22 cellular contexts compared by ENCODE assay signal in the genomic region with DNA sequence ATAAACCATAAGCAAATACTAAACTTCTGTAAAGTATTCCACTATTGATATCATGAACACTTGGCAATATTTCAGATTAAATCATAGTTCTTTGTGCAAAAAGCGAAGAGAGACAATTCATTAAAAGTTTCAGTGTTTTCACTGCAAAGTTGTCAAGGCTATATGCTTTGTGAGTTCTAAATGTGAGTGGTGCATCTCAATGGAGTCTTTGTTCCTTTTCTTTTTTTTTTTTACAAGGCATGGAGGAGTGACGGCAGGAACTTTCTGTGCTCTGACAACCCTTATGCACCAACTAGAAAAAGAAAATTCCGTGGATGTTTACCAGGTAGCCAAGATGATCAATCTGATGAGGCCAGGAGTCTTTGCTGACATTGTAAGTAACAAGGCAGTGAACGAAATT.
"Had no signal": no experiment of that assay in that cellular context is flagged by ENCODE, and none has a peak within 500 bp of the region (broad histone marks: within the 10 kb centered on the region; RNA-seq: fewer than 3 reads in every experiment).

No MANE protein-coding gene starts in this region.

- DNase-seq: IMR-90, Karpas-422, KG1, MG63, NCI-H1092, NCI-H1105 treated with DMSO at 0.1 percent for 48 hours, NCI-H1417 treated with DMSO at 0.1 percent for 48 hours, NCI-H146, NCI-H1694 treated with DMSO at 0.1 percent for 48 hours, NCI-H1930, NCI-H2081, NCI-H2107, NCI-H2227 treated with DMSO at 0.1 percent for 48 hours, NCI-H524 treated with DMSO at 0.1 percent for 48 hours, NCI-H69, NCI-H774, PC-3, SHP77 had no signal

- H3K27ac ChIP-seq: RWPE1 had no signal

- H3K36me3 ChIP-seq: MG63 had no signal

- ATAC-seq: HepG2, Panc1, PC-3, SK-N-SH treated with all-trans-retinoic acid at 6 μM for 48 hours had no signal

- H3K4me3 ChIP-seq: MG63 had no signal

- H3K27me3 ChIP-seq: MG63 had no signal

- H3K9me3 ChIP-seq: MG63 had no signal
